In the genomic region with DNA sequence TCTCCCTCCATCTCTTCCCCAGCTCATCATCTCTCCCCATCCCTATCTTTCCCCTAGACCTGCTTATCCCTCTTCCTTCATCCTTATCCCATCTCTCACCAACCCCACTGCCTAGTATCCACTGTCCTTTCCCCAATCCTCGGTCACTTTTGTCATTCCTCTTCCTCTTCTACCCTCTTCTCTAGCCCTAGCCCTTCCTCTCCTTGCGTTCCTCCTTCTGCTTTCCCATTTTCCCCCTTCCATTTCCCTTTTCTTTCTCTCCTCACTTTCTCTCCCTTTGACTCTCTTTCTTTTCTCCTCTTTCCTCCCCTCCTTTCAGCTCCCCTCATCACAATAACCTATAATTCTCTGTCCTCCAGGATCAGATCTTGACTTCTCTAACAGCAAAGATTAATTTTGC, we compare ENCODE assay signal across 8 cellular contexts.
"Had no signal": no experiment of that assay in that cellular context is flagged by ENCODE, and none has a peak within 500 bp of the region (broad histone marks: within the 10 kb centered on the region; RNA-seq: fewer than 3 reads in every experiment).

No MANE protein-coding gene starts in this region.

- DNase-seq: H9, HFFc6, IMR-90, KG1 had no signal

- H3K4me2 ChIP-seq: GM23338 had no signal

- H3K9me3 Mint-ChIP-seq: GM23338, H9, HFFc6 had no signal

- H3K27ac Mint-ChIP-seq: GM23338, H9, HFFc6 had no signal

- ATAC-seq: GM23338, K562 had no signal

- H3K27ac ChIP-seq: HL-60 had no signal

- H3K4me3 Mint-ChIP-seq: GM23338, H9, HFFc6 had no signal

- H3K4me3 ChIP-seq: GM23338, K562 had no signal

- H2AFZ ChIP-seq: GM23338 had no signal

- FAIRE-seq: H1, K562 had no signal
